13 cellular contexts compared by ENCODE assay signal in genomic region chr5:120405291-120405864, GRCh38. TPM values are rescaled to one million over a fixed set of nuclear protein-coding genes. Genes with fewer than 3 reads are reported as not detected.
DNase-seq lines count a peak whose midpoint lies in the region; ATAC-seq and TF ChIP-seq lines count a peak whose summit lies in the region.
"Had no signal": no experiment of that assay in that cellular context is flagged by ENCODE, and none has a peak within 500 bp of the region (broad histone marks: within the 10 kb centered on the region; RNA-seq: fewer than 3 reads in every experiment).

No MANE protein-coding gene starts in this region.

- peaks cover 2% of the 10 kb centered on the region for H3K4me1 Mint-ChIP-seq in activated CD4-positive, alpha-beta T cell treated with anti-CD3 and anti-CD28 coated beads, Interleukin-2, amount 10 ng/mL, durations not matched to agents 24 days and 14 days
- H3K4me1 Mint-ChIP-seq: activated T-helper 17 cell treated with anti-CD3 and anti-CD28 coated beads, Interleukin-2, amount 50 U/mL, for 72 hours had no signal

- in situ Hi-C loops in Caki2 (cut with HindIII; ENCODE audit: low pct_unique_long_range_greater_than_20kb, low sequenced_read_pairs), result no loop called here

- peak; percentile 30 for ATAC-seq in HG03565 (IDR thresholded peaks at IDR 0.05; ENCODE audit: unreplicated experiment)
- ATAC-seq: activated T-helper 17 cell treated with anti-CD3 and anti-CD28 coated beads, Interleukin-2, amount 50 U/mL, for 72 hours; mucosa of descending colon had no signal

- DNase-seq in Caki2 (ENCODE audit: low read depth), result peak; percentile 25
- DNase-seq in amniotic stem cell (lab: John Stamatoyannopoulos, UW), result peak; percentile 53
- peak; percentile 34 to 85 for DNase-seq in lung microvascular endothelial cell (ENCODE audit: low read depth in 2 of 2)
- no peak for DNase-seq in activated CD4-positive, alpha-beta T cell treated with anti-CD3 and anti-CD28 coated beads, Interleukin-2, amount 10 ng/mL, durations not matched to agents 24 days and 14 days
- no peak for DNase-seq in activated CD4-positive, alpha-beta T cell treated with anti-CD3 and anti-CD28 coated beads for 1 hour
- DNase-seq in Peyer's patch, result no peak
- no peak for DNase-seq in T-helper 9 cell
- DNase-seq: mucosa of descending colon; NCI-H1092; stimulated activated CD4-positive, alpha-beta T cell treated with anti-CD3 and anti-CD28 coated beads, Interleukin-1b, Interleukin-23, amount 100 ng/mL, for 48 hours; tibial artery had no signal

- H3K27me3 Mint-ChIP-seq in activated CD4-positive, alpha-beta T cell treated with anti-CD3 and anti-CD28 coated beads, Interleukin-2, amount 10 ng/mL, durations not matched to agents 24 days and 14 days, result no peaks in the 10 kb centered on the region
- H3K27me3 Mint-ChIP-seq: activated T-helper 17 cell treated with anti-CD3 and anti-CD28 coated beads, Interleukin-2, amount 50 U/mL, for 72 hours had no signal

- H3K27me3 ChIP-seq in Peyer's patch, result no peaks in the 10 kb centered on the region
- H3K27me3 ChIP-seq: tibial artery had no signal

- H3K9me3 Mint-ChIP-seq in activated CD4-positive, alpha-beta T cell treated with anti-CD3 and anti-CD28 coated beads, Interleukin-2, amount 10 ng/mL, durations not matched to agents 24 days and 14 days, result no peaks in the 10 kb centered on the region

- peaks cover 0 to 2% (median 0%) of the 10 kb centered on the region in 3 donors for H3K36me3 ChIP-seq in Peyer's patch
- H3K36me3 ChIP-seq: tibial artery had no signal

- H3K27ac Mint-ChIP-seq in activated CD4-positive, alpha-beta T cell treated with anti-CD3 and anti-CD28 coated beads, Interleukin-2, amount 10 ng/mL, durations not matched to agents 24 days and 14 days, result no peak overlapping the region
- H3K27ac Mint-ChIP-seq: activated T-helper 17 cell treated with anti-CD3 and anti-CD28 coated beads, Interleukin-2, amount 50 U/mL, for 72 hours had no signal

- TF ChIP-seq CTCF in Peyer's patch (IDR thresholded peaks at IDR 0.05), result no peak

- no peaks in the 10 kb centered on the region for H3K9me3 ChIP-seq in Peyer's patch
- H3K9me3 ChIP-seq: mucosa of descending colon, tibial artery had no signal

- no peaks in the 10 kb centered on the region for H3K4me1 ChIP-seq in Peyer's patch

- no peak overlapping the region for H3K4me3 Mint-ChIP-seq in activated CD4-positive, alpha-beta T cell treated with anti-CD3 and anti-CD28 coated beads, Interleukin-2, amount 10 ng/mL, durations not matched to agents 24 days and 14 days
- H3K4me3 Mint-ChIP-seq: activated T-helper 17 cell treated with anti-CD3 and anti-CD28 coated beads, Interleukin-2, amount 50 U/mL, for 72 hours had no signal

- H3K27ac ChIP-seq in Peyer's patch, result no peak overlapping the region

- no peak overlapping the region for H3K4me3 ChIP-seq in Peyer's patch
- H3K4me3 ChIP-seq: mucosa of descending colon, tibial artery had no signal

- no peaks in the 10 kb centered on the region for H3K36me3 Mint-ChIP-seq in activated CD4-positive, alpha-beta T cell treated with anti-CD3 and anti-CD28 coated beads, Interleukin-2, amount 10 ng/mL, durations not matched to agents 24 days and 14 days (ENCODE audit: low read depth)

- intact Hi-C loops in activated CD4-positive, alpha-beta T cell treated with anti-CD3 and anti-CD28 coated beads, Interleukin-2, amount 10 ng/mL, durations not matched to agents 24 days and 14 days (cut with micrococcal nuclease), result no loop called here

- TF ChIP-seq POLR2A in Peyer's patch (IDR thresholded peaks at IDR 0.05), result no peak

RNA-seq across cellular contexts. Expression of gene PRR16, which starts 58.7 kb away (rescaled TPM):
- 2.2 and 4.5 TPM in 2 replicates for total RNA-seq in Caki2 (2014; rRNA removed; shearing (Covaris generic); ENCODE audit: low replicate concordance)
- total RNA-seq in lung microvascular endothelial cell (under 0.01 TPM in 1 of 2 replicates, not detected in the other), Peyer's patch (10 to 100 TPM in 1 of 4 donors, 1 to 10 TPM in 3; 2.9 to 37.1 (median 3.8) TPM)
- total RNA-seq in activated CD4-positive, alpha-beta T cell treated with anti-CD3 and anti-CD28 coated beads, Interleukin-2, amount 10 ng/mL, durations not matched to agents 24 days and 14 days, result not detected in 2 replicates
- total RNA-seq: activated T-helper 17 cell treated with anti-CD3 and anti-CD28 coated beads, Interleukin-2, amount 50 U/mL, for 72 hours had no signal

Comparison
In these comparisons a context has a peak if more than half of its experiments do, and no peak if none do; other contexts are left out.
1. DNase-seq: peak in Caki2 (single experiment), amniotic stem cell (single experiment) and lung microvascular endothelial cell (2 of 2); none in activated CD4-positive, alpha-beta T cell treated with anti-CD3 and anti-CD28 coated beads, Interleukin-2, amount 10 ng/mL, durations not matched to agents 24 days and 14 days (single experiment), activated CD4-positive, alpha-beta T cell treated with anti-CD3 and anti-CD28 coated beads for 1 hour (single experiment), Peyer's patch (0 of 3) and T-helper 9 cell (single experiment).